1 cellular context compared by ENCODE assay signal in genomic region chr18:158128-159036, GRCh38.
TF ChIP-seq lines count a peak whose summit lies in the region.

Gene USP14 (plus strand): TSS chr18:158557. CDS start chr18:158699, 142 bp downstream.

TF ChIP-seq in K562, 482 proteins besides CTCF, POLR2A, EP300 and RAD21 (continued from another document and continues in another):
- TF ChIP-seq MLLT1 (IDR thresholded peaks at IDR 0.05), result peak in 1 of 2 experiments; percentile 82; a peak in 2 of 4 replicates
- no peak for TF ChIP-seq SAFB2 (IDR thresholded peaks at IDR 0.05; ENCODE audit: borderline replicate concordance, low read depth, low read length, severe bottlenecking)
- peak; percentile 98 for TF ChIP-seq PKNOX1 (IDR thresholded peaks at IDR 0.05)
- TF ChIP-seq ZNF165 (CRISPR knock-in tag; IDR thresholded peaks at IDR 0.05; ENCODE audit: borderline replicate concordance), result 0 out of 2 replicates have a peak, but pooled peaks have one; percentile 20
- TF ChIP-seq MITF (IDR thresholded peaks at IDR 0.05), result peak; percentile 15; the same call in 1 of the 2 replicates
- TF ChIP-seq PCBP2 (IDR thresholded peaks at IDR 0.05; ENCODE audit: low read depth, low read length, poor library complexity, severe bottlenecking), result no peak
- peak; percentile 97 for TF ChIP-seq RBBP5 (IDR thresholded peaks at IDR 0.05; ENCODE audit: borderline replicate concordance, insufficient read depth, low read length, poor library complexity, severe bottlenecking)
- no peak for TF ChIP-seq TCFL5 (CRISPR knock-in tag; conservative IDR thresholded peaks at IDR 0.05)
- TF ChIP-seq KDM4B (IDR thresholded peaks at IDR 0.05; ENCODE audit: borderline replicate concordance in 2 of 2, low read depth in 1 of 2), result peak in 1 of 2 experiments; percentile 11; a peak in 1 of 4 replicates
- peak; percentile 48; the same call in 1 of the 2 replicates for TF ChIP-seq ZFPM2 (CRISPR knock-in tag; IDR thresholded peaks at IDR 0.05)
- peak; percentile 85; the same call in 1 of the 2 replicates for TF ChIP-seq CGGBP1 (CRISPR knock-in tag; IDR thresholded peaks at IDR 0.05)
- peak in 2 of 3 experiments; percentile 4 to 35 for TF ChIP-seq YY1 (IDR thresholded peaks at IDR 0.05; ENCODE audit: borderline replicate concordance in 1 of 3, control insufficient read depth in 1 of 3, extremely low read depth in 1 of 3, insufficient read depth in 3 of 3, insufficient read length in 1 of 3, insufficient replicate concordance in 2 of 3, low read depth in 1 of 3, low read length in 2 of 3)
- TF ChIP-seq AFF1 (IDR thresholded peaks at IDR 0.05; ENCODE audit: low read depth in 1 of 2, partially characterized antibody in 2 of 2), result peak in 1 of 2 experiments; percentile 24
- TF ChIP-seq MBD1 (CRISPR knock-in tag; IDR thresholded peaks at IDR 0.05), result no peak
- 0 out of 2 replicates have a peak, but pooled peaks have one; percentile 72 for TF ChIP-seq NBN (IDR thresholded peaks at IDR 0.05; ENCODE audit: low read depth)
- TF ChIP-seq ARNT (IDR thresholded peaks at IDR 0.05), result no peak
- TF ChIP-seq CREM (IDR thresholded peaks at IDR 0.05; ENCODE audit: low read depth), result peak; percentile 98
- peak; percentile 91 for TF ChIP-seq NFE2 (IDR thresholded peaks at IDR 0.05; ENCODE audit: low read depth)
- TF ChIP-seq BACH1 (tag; IDR thresholded peaks at IDR 0.05), result peak; percentile 95
- TF ChIP-seq MAFF (IDR thresholded peaks at IDR 0.05; ENCODE audit: low read length), result peak; percentile 44
- TF ChIP-seq TEAD1 (CRISPR knock-in tag; IDR thresholded peaks at IDR 0.05), result peak; percentile 36 to 79; a peak in 1 of 4 replicates
- peak; percentile 55 for TF ChIP-seq ASH1L (IDR thresholded peaks at IDR 0.05; ENCODE audit: borderline replicate concordance, low read depth, partially characterized antibody)
- no peak for TF ChIP-seq ZNF584 (CRISPR knock-in tag; IDR thresholded peaks at IDR 0.05; ENCODE audit: low read depth)
- no peak; the same call in 1 of the 2 replicates for TF ChIP-seq KLF1 (tag; IDR thresholded peaks at IDR 0.05)
- TF ChIP-seq CHD1 (IDR thresholded peaks at IDR 0.05; ENCODE audit: low read length), result no peak
- peak; percentile 69; the same call in 1 of the 2 replicates for TF ChIP-seq GABPB1 (CRISPR knock-in tag; IDR thresholded peaks at IDR 0.05)
- TF ChIP-seq NR1H2 (CRISPR knock-in tag; IDR thresholded peaks at IDR 0.05), result peak; percentile 24; the same call in 1 of the 2 replicates
- peak; percentile 68; the same call in 1 of the 2 replicates for TF ChIP-seq ZNF41 (CRISPR knock-in tag; conservative IDR thresholded peaks at IDR 0.05)
- TF ChIP-seq SMAD3 (CRISPR knock-in tag; conservative IDR thresholded peaks at IDR 0.05), result 0 out of 2 replicates have a peak, but pooled peaks have one; percentile 50
- TF ChIP-seq GATAD2A (IDR thresholded peaks at IDR 0.05), result 0 out of 2 replicates have a peak, but pooled peaks have one; percentile 76
- no peak for TF ChIP-seq SFPQ (IDR thresholded peaks at IDR 0.05; ENCODE audit: low read depth, low read length)
- peak; percentile 77 for TF ChIP-seq ZNF224 (CRISPR knock-in tag; IDR thresholded peaks at IDR 0.05)
- TF ChIP-seq ATF3 (IDR thresholded peaks at IDR 0.05), result no peak
- no peak; the same call in 1 of the 2 replicates for TF ChIP-seq ATF3 (CRISPR knock-in tag; conservative IDR thresholded peaks at IDR 0.05)
- no peak for TF ChIP-seq TFAM (CRISPR knock-in tag; conservative IDR thresholded peaks at IDR 0.05)
- TF ChIP-seq NFRKB (IDR thresholded peaks at IDR 0.05; ENCODE audit: low read depth), result peak; percentile 30; the same call in 1 of the 2 replicates
- 0 out of 2 replicates have a peak, but pooled peaks have one; percentile 27 for TF ChIP-seq SREBF1 (IDR thresholded peaks at IDR 0.05; ENCODE audit: borderline replicate concordance, low read depth, low read length)
- TF ChIP-seq MAX (CRISPR knock-in tag; IDR thresholded peaks at IDR 0.05), result peak; percentile 99
- TF ChIP-seq ZNF143 (CRISPR knock-in tag; IDR thresholded peaks at IDR 0.05), result peak; percentile 52; the same call in 1 of the 2 replicates
- peak; percentile 96 for TF ChIP-seq IRF2 (CRISPR knock-in tag; IDR thresholded peaks at IDR 0.05)
- no peak for TF ChIP-seq MYBL2 (IDR thresholded peaks at IDR 0.05; ENCODE audit: low read depth)
- peak; percentile 74; the same call in 1 of the 2 replicates for TF ChIP-seq MYBL2 (CRISPR knock-in tag; IDR thresholded peaks at IDR 0.05; ENCODE audit: borderline replicate concordance)
- no peak for TF ChIP-seq HDAC6 (IDR thresholded peaks at IDR 0.05; ENCODE audit: low read depth, low read length)
- peak; percentile 83 for TF ChIP-seq FIP1L1 (IDR thresholded peaks at IDR 0.05; ENCODE audit: low read depth, low read length, poor library complexity, severe bottlenecking)
- no peak for TF ChIP-seq ZNF398 (CRISPR knock-in tag; IDR thresholded peaks at IDR 0.05)
- TF ChIP-seq HINFP (tag; conservative IDR thresholded peaks at IDR 0.05; ENCODE audit: low read depth), result no peak
